Comparison of ENCODE assay signal across 8 cellular contexts in genomic region chr17:75764417-75764710, GRCh38. TPM values are rescaled to one million over a fixed set of nuclear protein-coding genes. Genes with fewer than 3 reads are reported as not detected.
A peak's percentile ranks its signal among the peaks of the same experiment; 100 is the strongest.
DNase-seq lines count a peak whose midpoint lies in the region; ATAC-seq and TF ChIP-seq lines count a peak whose summit lies in the region.

No MANE protein-coding gene starts in this region.

- H2BK12ac ChIP-seq in trophoblast cell (ENCODE audit: low read length), result no peak overlapping the region

- H3K4me3 ChIP-seq in DND-41 (ENCODE audit: low read depth in 1 of 2, low read length in 2 of 2), result peak overlapping the region; percentile 70 to 82
- H3K4me3 ChIP-seq in Panc1 (ENCODE audit: low read depth in 2 of 2, low read length in 2 of 2), result peak overlapping the region; percentile 51 to 65
- peak overlapping the region; percentile 70 for H3K4me3 ChIP-seq in epithelial cell of proximal tubule (ENCODE audit: low read depth, low read length)
- H3K4me3 ChIP-seq in trophoblast cell (ENCODE audit: low read depth, low read length), result peak overlapping the region; percentile 65

- H3K14ac ChIP-seq in trophoblast cell (ENCODE audit: low read length), result peak overlapping the region; percentile 7

- H3K9ac ChIP-seq in DND-41 (ENCODE audit: low read depth, low read length), result peak overlapping the region; percentile 83
- peak overlapping the region; percentile 6 for H3K9ac ChIP-seq in trophoblast cell (ENCODE audit: low read length)

- WGBS in trophoblast cell (ENCODE audit: extremely low coverage, insufficient coverage, insufficient read length), result no CpG with 5 or more reads among the region's 14 CpGs

- H4K20me1 ChIP-seq in DND-41 (ENCODE audit: insufficient read depth, low read length), result 0 out of 2 replicates have a peak, but pooled peaks cover 4% of the 10 kb centered on the region

- H2BK5ac ChIP-seq in trophoblast cell (ENCODE audit: low read depth, low read length, poor library complexity), result no peak overlapping the region

- ATAC-seq in DND-41 (ENCODE audit: insufficient read depth, low read depth), result no peak; the same call in 1 of the 3 replicates
- no peak; the same call in 1 of the 2 replicates for ATAC-seq in Panc1
- no peak for ATAC-seq in GM21717 (IDR thresholded peaks at IDR 0.05; ENCODE audit: unreplicated experiment)
- no peak for ATAC-seq in GM18907 (IDR thresholded peaks at IDR 0.05; ENCODE audit: unreplicated experiment)

- H3K9me3 ChIP-seq in DND-41 (ENCODE audit: insufficient read depth, low read length, severe bottlenecking) (no peaks in the 10 kb centered on the region), Panc1 (ENCODE audit: control insufficient read depth, insufficient read depth, low read depth, low read length) (no peaks in the 10 kb centered on the region), trophoblast cell (ENCODE audit: insufficient read depth, low read depth, low read length) (no peaks in the 10 kb centered on the region)

- peaks cover 4% of the 10 kb centered on the region for H3K79me1 ChIP-seq in trophoblast cell (ENCODE audit: low read length)

- DNase-seq in DND-41 (no peak), Panc1 (ENCODE audit: low read depth, low spot score) (no peak), epithelial cell of proximal tubule (ENCODE audit: low read depth) (no peak), trophoblast cell (no peak), islet precursor cell (no peak), GM20000 (ENCODE audit: low spot score) (no peak)

- no peaks in the 10 kb centered on the region for H3K27me3 ChIP-seq in DND-41 (ENCODE audit: insufficient read depth, low read length, poor library complexity)
- H3K27me3 ChIP-seq in Panc1 (ENCODE audit: control insufficient read depth, insufficient read depth, low read length), result no peaks in the 10 kb centered on the region
- no peaks in the 10 kb centered on the region for H3K27me3 ChIP-seq in trophoblast cell (ENCODE audit: insufficient read depth, low read length)

- H3K36me3 ChIP-seq in DND-41 (ENCODE audit: insufficient read depth, low read length), result peaks cover 7% of the 10 kb centered on the region; the same call in 1 of the 2 replicates
- H3K36me3 ChIP-seq in Panc1 (ENCODE audit: control insufficient read depth, insufficient read depth, low read length), result no peaks in the 10 kb centered on the region
- H3K36me3 ChIP-seq in trophoblast cell (ENCODE audit: control insufficient read depth in 1 of 2, insufficient read depth in 2 of 2, low read length in 2 of 2), result no peaks in the 10 kb centered on the region

- no peaks in the 10 kb centered on the region for H3K79me2 ChIP-seq in DND-41 (ENCODE audit: insufficient read depth, low read length)
- peaks cover 3% of the 10 kb centered on the region for H3K79me2 ChIP-seq in trophoblast cell (ENCODE audit: control insufficient read depth, insufficient read depth, low read length, poor library complexity)

- no TSS peak for BruUV-seq in Panc1 (replicated peaks; lab: Mats Ljungman, UMichigan)

- POLR2A ChIA-PET in Panc1 (lab: Charles Lee), result interaction anchor here (1.6 kb wide), 1 partner anchor 12 kb away, joined by 7 read pairs; no protein-coding TSS in a partner anchor

- CTCF ChIA-PET in Panc1 (lab: Charles Lee), result interaction anchor here (0.9 to 2.1 kb wide), 3 partner anchors 16 to 132 kb away, joined by 3 to 10 read pairs (median 4); a partner anchor contains a TSS

- TF ChIP-seq CTCF in DND-41 (IDR thresholded peaks at IDR 0.05; ENCODE audit: borderline replicate concordance, extremely low read depth, low read length, poor library complexity, severe bottlenecking) (no peak), Panc1 (IDR thresholded peaks at IDR 0.05) (no peak), epithelial cell of proximal tubule (conservative IDR thresholded peaks at IDR 0.05; ENCODE audit: low read depth, low read length) (no peak), GM20000 (IDR thresholded peaks at IDR 0.05; ENCODE audit: extremely low read depth, missing control alignments) (no peak)

- peak overlapping the region; percentile 83 for H2AFZ ChIP-seq in DND-41 (ENCODE audit: low read depth, low read length)
- peak overlapping the region; percentile 90 for H2AFZ ChIP-seq in trophoblast cell (ENCODE audit: insufficient read depth, low read length, poor library complexity)

- H3K4me2 ChIP-seq in DND-41 (ENCODE audit: insufficient read depth, low read length) (peak overlapping the region; percentile 99), trophoblast cell (ENCODE audit: low read length) (peak overlapping the region; percentile 73)

- intact Hi-C loops in Panc1 (cut with micrococcal nuclease; ENCODE audit: unreplicated experiment), result no loop called here

- H3K23ac ChIP-seq in trophoblast cell (ENCODE audit: low read length), result no peak overlapping the region

- in situ Hi-C loops in Panc1 (cut with HindIII; ENCODE audit: low pct_unique_long_range_greater_than_20kb, low sequenced_read_pairs), result no loop called here

- peak overlapping the region; percentile 5 for H4K91ac ChIP-seq in trophoblast cell (ENCODE audit: low read depth, low read length)

- peak overlapping the region; percentile 6 for H4K12ac ChIP-seq in trophoblast cell (ENCODE audit: low read depth, low read length)

- H3K18ac ChIP-seq in trophoblast cell (ENCODE audit: low read length), result no peak overlapping the region

- peak overlapping the region; percentile 89 for H4K8ac ChIP-seq in trophoblast cell (ENCODE audit: low read depth, low read length)

- no peak overlapping the region for H2AK5ac ChIP-seq in trophoblast cell (ENCODE audit: low read length)

- H3K27ac ChIP-seq in DND-41 (ENCODE audit: low read length), result peak overlapping the region; percentile 73
- H3K27ac ChIP-seq in Panc1 (ENCODE audit: low read length), result peak overlapping the region; percentile 79
- no peak overlapping the region for H3K27ac ChIP-seq in trophoblast cell (ENCODE audit: low read depth, low read length)

- H2BK120ac ChIP-seq in trophoblast cell (ENCODE audit: insufficient read depth, low read length, poor library complexity), result no peak overlapping the region

- H3K4ac ChIP-seq in trophoblast cell (ENCODE audit: low read depth, low read length), result no peak overlapping the region

- peaks cover 22% of the 10 kb centered on the region for H3K4me1 ChIP-seq in DND-41 (ENCODE audit: insufficient read depth, low read length)
- H3K4me1 ChIP-seq in Panc1 (ENCODE audit: control insufficient read depth, insufficient read depth, low read length), result peaks cover 6% of the 10 kb centered on the region
- peaks cover 6 to 10% of the 10 kb centered on the region in 2 experiments for H3K4me1 ChIP-seq in trophoblast cell (ENCODE audit: control insufficient read depth in 1 of 2, insufficient read depth in 2 of 2, low read length in 2 of 2)

RNA-seq across cellular contexts. Expression of gene GALK1, which starts 0.6 kb away (rescaled TPM):
- total RNA-seq in Panc1 (2021; ENCODE audit: unreplicated experiment), result 35.8 TPM
- 51.2 TPM for polyA plus RNA-seq in Panc1 (2012; ENCODE audit: insufficient read length)
- total RNA-seq in epithelial cell of proximal tubule, result 44.3 and 48.2 TPM in 2 replicates
- 14.2 TPM in 2 replicates for polyA plus RNA-seq in trophoblast cell (2013)

RNA-seq across cellular contexts. Expression of gene UNK, which starts 20.2 kb away (rescaled TPM):
- total RNA-seq in Panc1 (2021; ENCODE audit: unreplicated experiment), result 32.1 TPM
- polyA plus RNA-seq in Panc1 (2012; ENCODE audit: insufficient read length), result 24.3 TPM
- 19.4 and 20.3 TPM in 2 replicates for total RNA-seq in epithelial cell of proximal tubule
- polyA plus RNA-seq in trophoblast cell (2013), result 20.5 and 22.3 TPM in 2 replicates

RNA-seq across cellular contexts. Expression of gene ITGB4, which starts 43.1 kb away (rescaled TPM):
- total RNA-seq in Panc1 (2021; ENCODE audit: unreplicated experiment) (100 TPM), epithelial cell of proximal tubule (22.6 and 33.3 TPM in 2 replicates)
- polyA plus RNA-seq in Panc1 (2012; ENCODE audit: insufficient read length), result 115 TPM
- 81.0 and 90.8 TPM in 2 replicates for polyA plus RNA-seq in trophoblast cell (2013)
